ENCODE assay signal across 2 cellular contexts in the genomic region with DNA sequence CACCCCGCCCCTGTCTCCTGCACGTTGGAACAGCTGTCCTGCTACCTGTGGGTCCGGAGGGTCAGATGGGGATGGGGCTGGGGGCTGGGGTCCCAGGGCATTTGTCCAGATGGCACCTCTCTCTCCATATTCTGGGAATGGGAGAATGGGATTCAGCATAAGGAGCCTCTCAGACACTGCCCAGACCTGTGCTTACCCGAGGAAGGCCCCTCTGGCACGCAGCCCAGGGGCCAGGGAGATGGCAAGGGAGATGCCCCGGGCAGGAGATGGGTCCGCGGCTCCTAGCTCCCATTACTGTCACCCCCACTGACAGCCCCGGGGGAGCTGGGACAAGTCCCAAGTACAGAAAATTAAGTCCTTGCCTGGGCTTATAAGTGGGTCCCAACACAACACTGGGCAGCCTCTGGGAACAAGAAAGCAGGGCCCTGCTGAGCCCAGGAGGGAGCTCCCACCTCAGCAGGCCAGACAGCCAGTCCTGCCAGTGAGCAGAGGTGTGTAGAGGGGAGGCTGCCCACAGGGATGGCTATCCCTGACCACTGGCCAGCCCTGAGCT.
TF ChIP-seq lines count a peak whose summit lies in the region.

No MANE protein-coding gene starts in this region.

TF ChIP-seq in GM12878, 131 proteins besides CTCF, POLR2A, EP300 and RAD21:
- TF ChIP-seq ZBED1 (IDR thresholded peaks at IDR 0.05; ENCODE audit: borderline replicate concordance) (no peak), NBN (IDR thresholded peaks at IDR 0.05) (no peak), ASH2L (IDR thresholded peaks at IDR 0.05; ENCODE audit: borderline replicate concordance, low read depth) (no peak), FOXM1 (IDR thresholded peaks at IDR 0.05; ENCODE audit: low read depth, low read length) (no peak), TCF3 (IDR thresholded peaks at IDR 0.05; ENCODE audit: borderline replicate concordance, insufficient read depth, low read depth, low read length) (no peak), BACH1 (IDR thresholded peaks at IDR 0.05; ENCODE audit: borderline replicate concordance) (no peak)
- TF ChIP-seq, protein P1, sequence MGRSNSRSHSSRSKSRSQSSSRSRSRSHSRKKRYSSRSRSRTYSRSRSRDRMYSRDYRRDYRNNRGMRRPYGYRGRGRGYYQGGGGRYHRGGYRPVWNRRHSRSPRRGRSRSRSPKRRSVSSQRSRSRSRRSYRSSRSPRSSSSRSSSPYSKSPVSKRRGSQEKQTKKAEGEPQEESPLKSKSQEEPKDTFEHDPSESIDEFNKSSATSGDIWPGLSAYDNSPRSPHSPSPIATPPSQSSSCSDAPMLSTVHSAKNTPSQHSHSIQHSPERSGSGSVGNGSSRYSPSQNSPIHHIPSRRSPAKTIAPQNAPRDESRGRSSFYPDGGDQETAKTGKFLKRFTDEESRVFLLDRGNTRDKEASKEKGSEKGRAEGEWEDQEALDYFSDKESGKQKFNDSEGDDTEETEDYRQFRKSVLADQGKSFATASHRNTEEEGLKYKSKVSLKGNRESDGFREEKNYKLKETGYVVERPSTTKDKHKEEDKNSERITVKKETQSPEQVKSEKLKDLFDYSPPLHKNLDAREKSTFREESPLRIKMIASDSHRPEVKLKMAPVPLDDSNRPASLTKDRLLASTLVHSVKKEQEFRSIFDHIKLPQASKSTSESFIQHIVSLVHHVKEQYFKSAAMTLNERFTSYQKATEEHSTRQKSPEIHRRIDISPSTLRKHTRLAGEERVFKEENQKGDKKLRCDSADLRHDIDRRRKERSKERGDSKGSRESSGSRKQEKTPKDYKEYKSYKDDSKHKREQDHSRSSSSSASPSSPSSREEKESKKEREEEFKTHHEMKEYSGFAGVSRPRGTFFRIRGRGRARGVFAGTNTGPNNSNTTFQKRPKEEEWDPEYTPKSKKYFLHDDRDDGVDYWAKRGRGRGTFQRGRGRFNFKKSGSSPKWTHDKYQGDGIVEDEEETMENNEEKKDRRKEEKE (IDR thresholded peaks at IDR 0.05): no peak
- TF ChIP-seq, protein P2, sequence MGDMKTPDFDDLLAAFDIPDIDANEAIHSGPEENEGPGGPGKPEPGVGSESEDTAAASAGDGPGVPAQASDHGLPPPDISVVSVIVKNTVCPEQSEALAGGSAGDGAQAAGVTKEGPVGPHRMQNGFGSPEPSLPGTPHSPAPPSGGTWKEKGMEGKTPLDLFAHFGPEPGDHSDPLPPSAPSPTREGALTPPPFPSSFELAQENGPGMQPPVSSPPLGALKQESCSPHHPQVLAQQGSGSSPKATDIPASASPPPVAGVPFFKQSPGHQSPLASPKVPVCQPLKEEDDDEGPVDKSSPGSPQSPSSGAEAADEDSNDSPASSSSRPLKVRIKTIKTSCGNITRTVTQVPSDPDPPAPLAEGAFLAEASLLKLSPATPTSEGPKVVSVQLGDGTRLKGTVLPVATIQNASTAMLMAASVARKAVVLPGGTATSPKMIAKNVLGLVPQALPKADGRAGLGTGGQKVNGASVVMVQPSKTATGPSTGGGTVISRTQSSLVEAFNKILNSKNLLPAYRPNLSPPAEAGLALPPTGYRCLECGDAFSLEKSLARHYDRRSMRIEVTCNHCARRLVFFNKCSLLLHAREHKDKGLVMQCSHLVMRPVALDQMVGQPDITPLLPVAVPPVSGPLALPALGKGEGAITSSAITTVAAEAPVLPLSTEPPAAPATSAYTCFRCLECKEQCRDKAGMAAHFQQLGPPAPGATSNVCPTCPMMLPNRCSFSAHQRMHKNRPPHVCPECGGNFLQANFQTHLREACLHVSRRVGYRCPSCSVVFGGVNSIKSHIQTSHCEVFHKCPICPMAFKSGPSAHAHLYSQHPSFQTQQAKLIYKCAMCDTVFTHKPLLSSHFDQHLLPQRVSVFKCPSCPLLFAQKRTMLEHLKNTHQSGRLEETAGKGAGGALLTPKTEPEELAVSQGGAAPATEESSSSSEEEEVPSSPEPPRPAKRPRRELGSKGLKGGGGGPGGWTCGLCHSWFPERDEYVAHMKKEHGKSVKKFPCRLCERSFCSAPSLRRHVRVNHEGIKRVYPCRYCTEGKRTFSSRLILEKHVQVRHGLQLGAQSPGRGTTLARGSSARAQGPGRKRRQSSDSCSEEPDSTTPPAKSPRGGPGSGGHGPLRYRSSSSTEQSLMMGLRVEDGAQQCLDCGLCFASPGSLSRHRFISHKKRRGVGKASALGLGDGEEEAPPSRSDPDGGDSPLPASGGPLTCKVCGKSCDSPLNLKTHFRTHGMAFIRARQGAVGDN (IDR thresholded peaks at IDR 0.05): no peak

TF ChIP-seq in liver, 16 proteins besides CTCF, POLR2A, EP300 and RAD21:
- TF ChIP-seq, protein P3, sequence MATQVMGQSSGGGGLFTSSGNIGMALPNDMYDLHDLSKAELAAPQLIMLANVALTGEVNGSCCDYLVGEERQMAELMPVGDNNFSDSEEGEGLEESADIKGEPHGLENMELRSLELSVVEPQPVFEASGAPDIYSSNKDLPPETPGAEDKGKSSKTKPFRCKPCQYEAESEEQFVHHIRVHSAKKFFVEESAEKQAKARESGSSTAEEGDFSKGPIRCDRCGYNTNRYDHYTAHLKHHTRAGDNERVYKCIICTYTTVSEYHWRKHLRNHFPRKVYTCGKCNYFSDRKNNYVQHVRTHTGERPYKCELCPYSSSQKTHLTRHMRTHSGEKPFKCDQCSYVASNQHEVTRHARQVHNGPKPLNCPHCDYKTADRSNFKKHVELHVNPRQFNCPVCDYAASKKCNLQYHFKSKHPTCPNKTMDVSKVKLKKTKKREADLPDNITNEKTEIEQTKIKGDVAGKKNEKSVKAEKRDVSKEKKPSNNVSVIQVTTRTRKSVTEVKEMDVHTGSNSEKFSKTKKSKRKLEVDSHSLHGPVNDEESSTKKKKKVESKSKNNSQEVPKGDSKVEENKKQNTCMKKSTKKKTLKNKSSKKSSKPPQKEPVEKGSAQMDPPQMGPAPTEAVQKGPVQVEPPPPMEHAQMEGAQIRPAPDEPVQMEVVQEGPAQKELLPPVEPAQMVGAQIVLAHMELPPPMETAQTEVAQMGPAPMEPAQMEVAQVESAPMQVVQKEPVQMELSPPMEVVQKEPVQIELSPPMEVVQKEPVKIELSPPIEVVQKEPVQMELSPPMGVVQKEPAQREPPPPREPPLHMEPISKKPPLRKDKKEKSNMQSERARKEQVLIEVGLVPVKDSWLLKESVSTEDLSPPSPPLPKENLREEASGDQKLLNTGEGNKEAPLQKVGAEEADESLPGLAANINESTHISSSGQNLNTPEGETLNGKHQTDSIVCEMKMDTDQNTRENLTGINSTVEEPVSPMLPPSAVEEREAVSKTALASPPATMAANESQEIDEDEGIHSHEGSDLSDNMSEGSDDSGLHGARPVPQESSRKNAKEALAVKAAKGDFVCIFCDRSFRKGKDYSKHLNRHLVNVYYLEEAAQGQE (IDR thresholded peaks at IDR 0.05): no peak
- TF ChIP-seq, protein P4, sequence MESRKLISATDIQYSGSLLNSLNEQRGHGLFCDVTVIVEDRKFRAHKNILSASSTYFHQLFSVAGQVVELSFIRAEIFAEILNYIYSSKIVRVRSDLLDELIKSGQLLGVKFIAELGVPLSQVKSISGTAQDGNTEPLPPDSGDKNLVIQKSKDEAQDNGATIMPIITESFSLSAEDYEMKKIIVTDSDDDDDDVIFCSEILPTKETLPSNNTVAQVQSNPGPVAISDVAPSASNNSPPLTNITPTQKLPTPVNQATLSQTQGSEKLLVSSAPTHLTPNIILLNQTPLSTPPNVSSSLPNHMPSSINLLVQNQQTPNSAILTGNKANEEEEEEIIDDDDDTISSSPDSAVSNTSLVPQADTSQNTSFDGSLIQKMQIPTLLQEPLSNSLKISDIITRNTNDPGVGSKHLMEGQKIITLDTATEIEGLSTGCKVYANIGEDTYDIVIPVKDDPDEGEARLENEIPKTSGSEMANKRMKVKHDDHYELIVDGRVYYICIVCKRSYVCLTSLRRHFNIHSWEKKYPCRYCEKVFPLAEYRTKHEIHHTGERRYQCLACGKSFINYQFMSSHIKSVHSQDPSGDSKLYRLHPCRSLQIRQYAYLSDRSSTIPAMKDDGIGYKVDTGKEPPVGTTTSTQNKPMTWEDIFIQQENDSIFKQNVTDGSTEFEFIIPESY (IDR thresholded peaks at IDR 0.05): no peak
- TF ChIP-seq HNF4G (IDR thresholded peaks at IDR 0.05) (no peak), FOXA2 (IDR thresholded peaks at IDR 0.05) (no peak), JUND (IDR thresholded peaks at IDR 0.05) (no peak), TAF1 (conservative IDR thresholded peaks at IDR 0.05) (no peak), GABPA (IDR thresholded peaks at IDR 0.05 in 1 of 2, conservative IDR thresholded peaks at IDR 0.05 in 1 of 2) (no peak)
- TF ChIP-seq, protein P5, sequence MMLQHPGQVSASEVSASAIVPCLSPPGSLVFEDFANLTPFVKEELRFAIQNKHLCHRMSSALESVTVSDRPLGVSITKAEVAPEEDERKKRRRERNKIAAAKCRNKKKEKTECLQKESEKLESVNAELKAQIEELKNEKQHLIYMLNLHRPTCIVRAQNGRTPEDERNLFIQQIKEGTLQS (IDR thresholded peaks at IDR 0.05): no peak
- TF ChIP-seq, protein P6, sequence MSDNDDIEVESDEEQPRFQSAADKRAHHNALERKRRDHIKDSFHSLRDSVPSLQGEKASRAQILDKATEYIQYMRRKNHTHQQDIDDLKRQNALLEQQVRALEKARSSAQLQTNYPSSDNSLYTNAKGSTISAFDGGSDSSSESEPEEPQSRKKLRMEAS (IDR thresholded peaks at IDR 0.05): no peak
